In genomic region chr13:41458939-41459753, GRCh38 we compare ENCODE assay signal across 8 cellular contexts. TPM values are rescaled to one million over a fixed set of nuclear protein-coding genes. Genes with fewer than 3 reads are reported as not detected.
DNase-seq lines count a peak whose midpoint lies in the region; ATAC-seq and TF ChIP-seq lines count a peak whose summit lies in the region.

No MANE protein-coding gene starts in this region.

- CTCF ChIA-PET in RWPE1 (lab: Yijun Ruan, JAX), result interaction anchor here (0.5 to 2.1 kb wide), 10 partner anchors 9 to 419 kb away, joined by 3 to 9 read pairs (median 4); no protein-coding TSS in a partner anchor

- H3K4me1 ChIP-seq in right cardiac atrium (ENCODE audit: control insufficient read depth, insufficient read depth, low read length) (peaks cover 2% of the 10 kb centered on the region), skeletal muscle tissue (ENCODE audit: control insufficient read depth in 3 of 3, insufficient read depth in 3 of 3, low read length in 3 of 3) (peaks cover 13 to 19% (median 17%) of the 10 kb centered on the region in 3 donors)

- peak overlapping the region; percentile 89 for H3K4me3 Mint-ChIP-seq in activated naive CD8-positive, alpha-beta T cell treated with anti-CD3 and anti-CD28 coated beads, Interleukin-2, amount 10 ng/mL, durations not matched to agents 7 days and 5 days

- peaks cover 5% of the 10 kb centered on the region for H3K36me3 Mint-ChIP-seq in activated naive CD8-positive, alpha-beta T cell treated with anti-CD3 and anti-CD28 coated beads, Interleukin-2, amount 10 ng/mL, durations not matched to agents 7 days and 5 days

- DNase-seq in SKM-1 treated with dmso at 0.1 percent for 144 hours (lab: John Stamatoyannopoulos, UW; ENCODE audit: unreplicated experiment) (peak; percentile 67), SKM-1 (lab: John Stamatoyannopoulos, UW; ENCODE audit: unreplicated experiment) (no peak), RWPE1 (ENCODE audit: low spot score) (peak; percentile 45), right cardiac atrium (peak in 1 of 3 donors; percentile 63)
- DNase-seq in activated naive CD8-positive, alpha-beta T cell treated with anti-CD3 and anti-CD28 coated beads, Interleukin-2, amount 10 ng/mL, durations not matched to agents 7 days and 5 days, result peak; percentile 70

- H3K4me3 ChIP-seq in right cardiac atrium (ENCODE audit: low read length) (peak overlapping the region; percentile 76), skeletal muscle tissue (ENCODE audit: low read length in 3 of 3) (peak overlapping the region; percentile 68 to 75 (median 74))

- H3K9me3 Mint-ChIP-seq in activated naive CD8-positive, alpha-beta T cell treated with anti-CD3 and anti-CD28 coated beads, Interleukin-2, amount 10 ng/mL, durations not matched to agents 7 days and 5 days, result no peaks in the 10 kb centered on the region

- H3K4me1 Mint-ChIP-seq in activated naive CD8-positive, alpha-beta T cell treated with anti-CD3 and anti-CD28 coated beads, Interleukin-2, amount 10 ng/mL, durations not matched to agents 7 days and 5 days, result peaks cover 55% of the 10 kb centered on the region

- no peak overlapping the region for H3K9ac ChIP-seq in skeletal muscle tissue (ENCODE audit: low read depth in 1 of 3, low read length in 3 of 3)

- no peaks in the 10 kb centered on the region for H3K27me3 ChIP-seq in right cardiac atrium (ENCODE audit: control insufficient read depth, insufficient read depth)
- H3K27me3 ChIP-seq in skeletal muscle tissue (ENCODE audit: control insufficient read depth in 3 of 3, insufficient read depth in 3 of 3, low read length in 3 of 3), result peaks cover 10 to 41% (median 39%) of the 10 kb centered on the region in 3 donors

- H3K9me3 ChIP-seq in right cardiac atrium (ENCODE audit: control insufficient read depth, low read length) (no peaks in the 10 kb centered on the region), skeletal muscle tissue (ENCODE audit: control insufficient read depth in 3 of 3, low read length in 3 of 3) (peaks cover 0 to 4% (median 0%) of the 10 kb centered on the region in 3 donors)

- intact Hi-C loops in right cardiac atrium (cut with DNase I), result no loop called here

- peak; percentile 59 for TF ChIP-seq CTCF in RWPE1 (conservative IDR thresholded peaks at IDR 0.05; ENCODE audit: low read depth)

- H3K36me3 ChIP-seq in skeletal muscle tissue (ENCODE audit: control insufficient read depth in 3 of 3, insufficient read depth in 3 of 3, low read length in 3 of 3), result peaks cover 0 to 2% (median 0%) of the 10 kb centered on the region in 3 donors

- H3K27me3 Mint-ChIP-seq in activated naive CD8-positive, alpha-beta T cell treated with anti-CD3 and anti-CD28 coated beads, Interleukin-2, amount 10 ng/mL, durations not matched to agents 7 days and 5 days, result peaks cover 19% of the 10 kb centered on the region

- H3K27ac ChIP-seq in RWPE1 (no peak overlapping the region), right cardiac atrium (ENCODE audit: low read length) (peak overlapping the region; percentile 20), skeletal muscle tissue (ENCODE audit: low read depth, low read length) (no peak overlapping the region)

- peak overlapping the region; percentile 88 for H3K27ac Mint-ChIP-seq in activated naive CD8-positive, alpha-beta T cell treated with anti-CD3 and anti-CD28 coated beads, Interleukin-2, amount 10 ng/mL, durations not matched to agents 7 days and 5 days

- WGBS in right cardiac atrium, result 73% methylated on average over 4 of the region's 4 CpGs

- POLR2A ChIA-PET in RWPE1 (lab: Yijun Ruan, JAX; ENCODE audit: low non-redundant PET), result no interaction called here
- POLR2A ChIA-PET in activated naive CD8-positive, alpha-beta T cell treated with anti-CD3 and anti-CD28 coated beads, Interleukin-2, amount 10 ng/mL, durations not matched to agents 7 days and 5 days (lab: Charles Lee), result interaction anchor here (2.2 kb wide), 1 partner anchor 33 kb away, joined by 13 read pairs; no protein-coding TSS in a partner anchor

- ATAC-seq in activated naive CD8-positive, alpha-beta T cell treated with anti-CD3 and anti-CD28 coated beads, Interleukin-2, amount 10 ng/mL, durations not matched to agents 7 days and 5 days (ENCODE audit: low read depth), result peak; percentile 15
- ATAC-seq in right cardiac atrium (peak; percentile 6 to 8), HG03432 (IDR thresholded peaks at IDR 0.05; ENCODE audit: unreplicated experiment) (no peak), HG02973 (IDR thresholded peaks at IDR 0.05; ENCODE audit: unreplicated experiment) (no peak)

RNA-seq across cellular contexts. Expression of gene RGCC, which starts 1.8 kb away (rescaled TPM):
- total RNA-seq in activated naive CD8-positive, alpha-beta T cell treated with anti-CD3 and anti-CD28 coated beads, Interleukin-2, amount 10 ng/mL, durations not matched to agents 7 days and 5 days, result 10 to 100 TPM; 38.7 to 45.3 TPM
- total RNA-seq in right cardiac atrium, result 10 to 100 TPM; 19.3 to 42.6 (median 25.7) TPM
- 59.5 TPM for polyA plus RNA-seq in right cardiac atrium
- total RNA-seq in skeletal muscle tissue, result 28.2 TPM

Comparison
In these comparisons a context has a peak if more than half of its experiments do, and no peak if none do; other contexts are left out.
1. ATAC-seq: peak in activated naive CD8-positive, alpha-beta T cell treated with anti-CD3 and anti-CD28 coated beads, Interleukin-2, amount 10 ng/mL, durations not matched to agents 7 days and 5 days (single experiment) and right cardiac atrium (2 of 2); none in HG03432 (single experiment) and HG02973 (single experiment).